In the genomic region with DNA sequence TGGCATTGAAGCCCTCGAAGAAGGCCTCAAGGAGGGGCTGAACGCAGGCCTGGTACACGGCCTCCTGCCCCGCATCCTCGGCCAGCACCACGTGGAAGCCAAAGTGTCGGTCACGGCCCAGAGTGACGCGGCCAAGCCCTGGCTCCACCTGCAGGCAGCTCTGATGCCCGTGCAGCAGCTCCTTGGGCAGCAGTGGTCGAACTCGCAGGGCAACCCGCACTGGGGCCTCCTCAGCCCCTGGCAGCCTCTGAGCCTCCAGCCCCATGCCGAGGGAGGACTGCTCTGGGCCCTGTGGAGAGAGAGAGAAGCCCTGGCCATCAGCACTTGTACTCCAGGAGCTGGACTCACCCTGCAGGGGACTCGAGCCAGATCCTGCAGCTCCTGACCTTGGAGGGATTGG, we compare ENCODE assay signal across 1 cellular context.
TF ChIP-seq lines count a peak whose summit lies in the region.

No MANE protein-coding gene starts in this region.

TF ChIP-seq in HCT116, 20 proteins besides CTCF, POLR2A, EP300 and RAD21 (continued from another document):
- TF ChIP-seq, protein P1, sequence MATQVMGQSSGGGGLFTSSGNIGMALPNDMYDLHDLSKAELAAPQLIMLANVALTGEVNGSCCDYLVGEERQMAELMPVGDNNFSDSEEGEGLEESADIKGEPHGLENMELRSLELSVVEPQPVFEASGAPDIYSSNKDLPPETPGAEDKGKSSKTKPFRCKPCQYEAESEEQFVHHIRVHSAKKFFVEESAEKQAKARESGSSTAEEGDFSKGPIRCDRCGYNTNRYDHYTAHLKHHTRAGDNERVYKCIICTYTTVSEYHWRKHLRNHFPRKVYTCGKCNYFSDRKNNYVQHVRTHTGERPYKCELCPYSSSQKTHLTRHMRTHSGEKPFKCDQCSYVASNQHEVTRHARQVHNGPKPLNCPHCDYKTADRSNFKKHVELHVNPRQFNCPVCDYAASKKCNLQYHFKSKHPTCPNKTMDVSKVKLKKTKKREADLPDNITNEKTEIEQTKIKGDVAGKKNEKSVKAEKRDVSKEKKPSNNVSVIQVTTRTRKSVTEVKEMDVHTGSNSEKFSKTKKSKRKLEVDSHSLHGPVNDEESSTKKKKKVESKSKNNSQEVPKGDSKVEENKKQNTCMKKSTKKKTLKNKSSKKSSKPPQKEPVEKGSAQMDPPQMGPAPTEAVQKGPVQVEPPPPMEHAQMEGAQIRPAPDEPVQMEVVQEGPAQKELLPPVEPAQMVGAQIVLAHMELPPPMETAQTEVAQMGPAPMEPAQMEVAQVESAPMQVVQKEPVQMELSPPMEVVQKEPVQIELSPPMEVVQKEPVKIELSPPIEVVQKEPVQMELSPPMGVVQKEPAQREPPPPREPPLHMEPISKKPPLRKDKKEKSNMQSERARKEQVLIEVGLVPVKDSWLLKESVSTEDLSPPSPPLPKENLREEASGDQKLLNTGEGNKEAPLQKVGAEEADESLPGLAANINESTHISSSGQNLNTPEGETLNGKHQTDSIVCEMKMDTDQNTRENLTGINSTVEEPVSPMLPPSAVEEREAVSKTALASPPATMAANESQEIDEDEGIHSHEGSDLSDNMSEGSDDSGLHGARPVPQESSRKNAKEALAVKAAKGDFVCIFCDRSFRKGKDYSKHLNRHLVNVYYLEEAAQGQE (IDR thresholded peaks at IDR 0.05; ENCODE audit: low read depth): no peak
- TF ChIP-seq ZNF274 (IDR thresholded peaks at IDR 0.05; ENCODE audit: low read depth, low read length): no peak
- TF ChIP-seq, protein P2, sequence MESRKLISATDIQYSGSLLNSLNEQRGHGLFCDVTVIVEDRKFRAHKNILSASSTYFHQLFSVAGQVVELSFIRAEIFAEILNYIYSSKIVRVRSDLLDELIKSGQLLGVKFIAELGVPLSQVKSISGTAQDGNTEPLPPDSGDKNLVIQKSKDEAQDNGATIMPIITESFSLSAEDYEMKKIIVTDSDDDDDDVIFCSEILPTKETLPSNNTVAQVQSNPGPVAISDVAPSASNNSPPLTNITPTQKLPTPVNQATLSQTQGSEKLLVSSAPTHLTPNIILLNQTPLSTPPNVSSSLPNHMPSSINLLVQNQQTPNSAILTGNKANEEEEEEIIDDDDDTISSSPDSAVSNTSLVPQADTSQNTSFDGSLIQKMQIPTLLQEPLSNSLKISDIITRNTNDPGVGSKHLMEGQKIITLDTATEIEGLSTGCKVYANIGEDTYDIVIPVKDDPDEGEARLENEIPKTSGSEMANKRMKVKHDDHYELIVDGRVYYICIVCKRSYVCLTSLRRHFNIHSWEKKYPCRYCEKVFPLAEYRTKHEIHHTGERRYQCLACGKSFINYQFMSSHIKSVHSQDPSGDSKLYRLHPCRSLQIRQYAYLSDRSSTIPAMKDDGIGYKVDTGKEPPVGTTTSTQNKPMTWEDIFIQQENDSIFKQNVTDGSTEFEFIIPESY (IDR thresholded peaks at IDR 0.05; ENCODE audit: extremely low read depth, insufficient replicate concordance, low read length): no peak
TF ChIP-seq in HCT116: peak in this region for 0.
